15 cellular contexts compared by ENCODE assay signal in genomic region chr5:150301901-150302300, GRCh38. TPM values are rescaled to one million over a fixed set of nuclear protein-coding genes. Genes with fewer than 3 reads are reported as not detected.
A peak's percentile ranks its signal among the peaks of the same experiment; 100 is the strongest.
DNase-seq lines count a peak whose midpoint lies in the region; ATAC-seq, FAIRE-seq and TF ChIP-seq lines count a peak whose summit lies in the region.
"Had no signal": no experiment of that assay in that cellular context is flagged by ENCODE, and none has a peak within 500 bp of the region (broad histone marks: within the 10 kb centered on the region; RNA-seq: fewer than 3 reads in every experiment).

No MANE protein-coding gene starts in this region.

- ATAC-seq in A549 = no peak

- H3K9me3 ChIP-seq in A549 (no peaks in the 10 kb centered on the region), MG63 (no peaks in the 10 kb centered on the region), neural progenitor cell (ENCODE audit: low read depth) (no peaks in the 10 kb centered on the region)
- H3K9me3 ChIP-seq: BLaER1 had no signal

- peaks cover 67% of the 10 kb centered on the region for H3K4me1 Mint-ChIP-seq in neural progenitor cell

- H3K27ac ChIP-seq in A549 (peak overlapping the region; percentile 87 to 90), neural progenitor cell (no peak overlapping the region)
- H3K27ac ChIP-seq: BLaER1 had no signal

- intact Hi-C loops in posterior vena cava (cut with DNase I) = no loop called here

- H3K9me3 Mint-ChIP-seq in neural progenitor cell = no peaks in the 10 kb centered on the region

- no peak for TF ChIP-seq CTCF in A549 (IDR thresholded peaks at IDR 0.05)
- TF ChIP-seq CTCF in epithelial cell of proximal tubule (conservative IDR thresholded peaks at IDR 0.05; ENCODE audit: low read depth, low read length) = no peak
- no peak for TF ChIP-seq CTCF in neural progenitor cell (IDR thresholded peaks at IDR 0.05)

- H3K4me3 ChIP-seq in A549 (peak overlapping the region; percentile 58), MG63 (peak overlapping the region; percentile 26), epithelial cell of proximal tubule (ENCODE audit: low read depth, low read length) (peak overlapping the region; percentile 53), neural progenitor cell (peak overlapping the region; percentile 49)
- H3K4me3 ChIP-seq: BLaER1 had no signal

- H3K4me2 ChIP-seq in A549 (peak overlapping the region; percentile 97), neural progenitor cell (peak overlapping the region; percentile 74)
- H3K4me2 ChIP-seq: BLaER1 had no signal

- TF ChIP-seq EP300 in A549 (IDR thresholded peaks at IDR 0.05) = no peak

- peaks cover 10% of the 10 kb centered on the region for H3K36me3 ChIP-seq in MG63
- no peaks in the 10 kb centered on the region for H3K36me3 ChIP-seq in neural progenitor cell
- H3K36me3 ChIP-seq: BLaER1 had no signal

- TF ChIP-seq RAD21 in A549 (conservative IDR thresholded peaks at IDR 0.05 in 1 of 2, IDR thresholded peaks at IDR 0.05 in 1 of 2) = no peak

- FAIRE-seq in A549 (lab: Jason Lieb, UNC) = no peak
- FAIRE-seq: RCC 7860 had no signal

- no peaks in the 10 kb centered on the region for H4K20me1 ChIP-seq in neural progenitor cell (ENCODE audit: low read depth)
- H4K20me1 ChIP-seq: BLaER1 had no signal

- POLR2A ChIA-PET in A549 (lab: Yijun Ruan, JAX) = interaction anchor here (1.1 kb wide), 1 partner anchor 15 kb away, joined by 5 read pairs; no protein-coding TSS in a partner anchor

- H3K36me3 Mint-ChIP-seq in neural progenitor cell = no peaks in the 10 kb centered on the region

- peaks cover 66% of the 10 kb centered on the region for H3K4me1 ChIP-seq in A549
- H3K4me1 ChIP-seq in neural progenitor cell = peaks cover 51% of the 10 kb centered on the region
- H3K4me1 ChIP-seq: BLaER1 had no signal

- no peaks in the 10 kb centered on the region for H3K79me2 ChIP-seq in neural progenitor cell (ENCODE audit: low read depth)

- no peak for DNase-seq in A549 (ENCODE audit: low read depth in 1 of 2, low spot score in 1 of 2)
- DNase-seq in MG63 = peak; percentile 61
- DNase-seq in epithelial cell of proximal tubule (ENCODE audit: low read depth) = no peak
- DNase-seq in neural progenitor cell (ENCODE audit: low spot score) = peak; percentile 35
- DNase-seq in NCI-H446 treated with DMSO at 0.1 percent for 48 hours (lab: John Stamatoyannopoulos, UW) = no peak
- DNase-seq in NCI-H2171 treated with DMSO at 0.1 percent for 48 hours (lab: John Stamatoyannopoulos, UW) = no peak
- no peak for DNase-seq in NCI-H2227 treated with DMSO at 0.1 percent for 48 hours (lab: John Stamatoyannopoulos, UW)
- no peak for DNase-seq in posterior vena cava (ENCODE audit: low spot score)
- DNase-seq: activated CD4-positive, CD25-positive, alpha-beta regulatory T cell treated with anti-CD3 and anti-CD28 coated beads, Interleukin-2, amount 50 U/mL, for 72 hours; activated effector memory CD4-positive, alpha-beta T cell treated with anti-CD3 and anti-CD28 coated beads, Interleukin-2, amount 50 U/mL, for 16 hours; NCI-H187; stimulated activated CD8-positive, alpha-beta memory T cell treated with anti-CD3 and anti-CD28 coated beads, Interleukin-4, amount 100 ng/mL, for 48 hours had no signal

- WGBS in A549 (ENCODE audit: missing lambda C conversion rate) = 72% methylated on average over 21 of the region's 22 CpGs

- peaks cover 9% of the 10 kb centered on the region for H3K27me3 Mint-ChIP-seq in neural progenitor cell (ENCODE audit: insufficient read depth, low read depth)

- no peak overlapping the region for H3K27ac Mint-ChIP-seq in neural progenitor cell

- peaks cover 52% of the 10 kb centered on the region for H3F3A ChIP-seq in neural progenitor cell (ENCODE audit: low read depth)

- peak overlapping the region; percentile 95 for H2AFZ ChIP-seq in neural progenitor cell (replicated peaks)

- no peaks in the 10 kb centered on the region for H3K27me3 ChIP-seq in MG63
- H3K27me3 ChIP-seq in neural progenitor cell = peaks cover 7% of the 10 kb centered on the region

- CTCF ChIA-PET in A549 (lab: Yijun Ruan, JAX) = interaction anchor here (0.8 to 6.9 kb wide), 15 partner anchors 8 to 127 kb away, joined by 3 to 75 read pairs (median 5); no protein-coding TSS in a partner anchor

- TF ChIP-seq POLR2A in A549 (IDR thresholded peaks at IDR 0.05; ENCODE audit: low read length) = no peak

- H3K9ac ChIP-seq in neural progenitor cell = no peak overlapping the region
- H3K9ac ChIP-seq: BLaER1 had no signal

- peak overlapping the region; percentile 73 for H3K4me3 Mint-ChIP-seq in neural progenitor cell

TF ChIP-seq in A549, 52 proteins besides CTCF, POLR2A, EP300 and RAD21:
- no peak for TF ChIP-seq ESRRA (IDR thresholded peaks at IDR 0.05; ENCODE audit: borderline replicate concordance, low read length)
- TF ChIP-seq CHD4 (IDR thresholded peaks at IDR 0.05; ENCODE audit: borderline replicate concordance) = no peak
- TF ChIP-seq BCL3 (IDR thresholded peaks at IDR 0.05) = no peak
- TF ChIP-seq SMC3 (IDR thresholded peaks at IDR 0.05) = no peak
- no peak for TF ChIP-seq HMGXB4 (CRISPR knock-in tag; IDR thresholded peaks at IDR 0.05; ENCODE audit: borderline replicate concordance)
- no peak for TF ChIP-seq HDAC2 (IDR thresholded peaks at IDR 0.05)
- TF ChIP-seq HOXB13 (CRISPR knock-in tag; IDR thresholded peaks at IDR 0.05; ENCODE audit: low read depth) = no peak
TF ChIP-seq in A549: peak in this region for 0.

RNA-seq across cellular contexts. Expression of gene ARSI, which starts 0.8 kb away (rescaled TPM):
- 2.9 and 3.2 TPM in 2 replicates for polyA plus RNA-seq in A549 (2011; rRNA removed)
- 10.5 and 13.8 TPM in 2 replicates for polyA plus RNA-seq in A549 (2012; cell fraction: cytosol; rRNA removed)
- 24.0 and 29.6 TPM in 2 replicates for polyA plus RNA-seq in A549 (2012; cell fraction: nucleus; rRNA removed)
- 17.4 to 24.1 TPM (median 22.0 TPM) in 3 replicates for polyA plus RNA-seq in A549 (2017; fragmentation: RNase III; extraction: RNeasy Plus Mini Kit Qiagen cat#74134 plus additional on column Dnase treatment)
- polyA minus RNA-seq in A549 (2011; rRNA and poly(A)+ RNA removed) = 3.4 and 5.7 TPM in 2 replicates
- 38.8 and 45.4 TPM in 2 replicates for total RNA-seq in MG63 (2014; rRNA removed; shearing (Covaris generic); ENCODE audit: low replicate concordance)
- 2.3 and 5.7 TPM in 2 replicates for total RNA-seq in epithelial cell of proximal tubule
- 4.2 and 13.1 TPM in 2 replicates for total RNA-seq in neural progenitor cell (ENCODE audit: low replicate concordance)
- total RNA-seq in posterior vena cava = 1 to 10 TPM; 1.3 to 1.9 TPM

RNA-seq across cellular contexts. Expression of gene CAMK2A, which starts 12.3 kb away (rescaled TPM):
- polyA plus RNA-seq in A549 (2011; rRNA removed) (0.09 and 0.19 TPM in 2 replicates), A549 (2017; fragmentation: RNase III; extraction: RNeasy Plus Mini Kit Qiagen cat#74134 plus additional on column Dnase treatment) (0.67 to 1.6 TPM (median 0.93 TPM) in 3 replicates)
- polyA plus RNA-seq in A549 (2012; cell fraction: cytosol; rRNA removed) = 0.07 and 0.14 TPM in 2 replicates
- polyA plus RNA-seq in A549 (2012; cell fraction: nucleus; rRNA removed) = 1.2 and 1.9 TPM in 2 replicates
- polyA minus RNA-seq in A549 (2011; rRNA and poly(A)+ RNA removed) = 0.45 and 0.54 TPM in 2 replicates
- total RNA-seq in MG63 (2014; rRNA removed; shearing (Covaris generic); ENCODE audit: low replicate concordance) = 0.56 TPM in 1 of 2 replicates, not detected in the other
- total RNA-seq in epithelial cell of proximal tubule (not detected in 2 replicates), neural progenitor cell (ENCODE audit: low replicate concordance) (0.09 and 0.28 TPM in 2 replicates), posterior vena cava (under 1 TPM; 0.23 to 0.29 TPM)
- total RNA-seq: dermis microvascular lymphatic vessel endothelial cell had no signal

RNA-seq across cellular contexts. Expression of gene TCOF1, which starts 55.6 kb away (rescaled TPM):
- 17.5 and 20.9 TPM in 2 replicates for polyA plus RNA-seq in A549 (2011; rRNA removed)
- 45.2 and 47.7 TPM in 2 replicates for polyA plus RNA-seq in A549 (2012; cell fraction: cytosol; rRNA removed)
- 94.3 and 116 TPM in 2 replicates for polyA plus RNA-seq in A549 (2012; cell fraction: nucleus; rRNA removed)
- 44.2 to 50.7 TPM (median 47.1 TPM) in 3 replicates for polyA plus RNA-seq in A549 (2017; fragmentation: RNase III; extraction: RNeasy Plus Mini Kit Qiagen cat#74134 plus additional on column Dnase treatment)
- polyA minus RNA-seq in A549 (2011; rRNA and poly(A)+ RNA removed) = 24.9 and 30.8 TPM in 2 replicates
- total RNA-seq in MG63 (2014; rRNA removed; shearing (Covaris generic); ENCODE audit: low replicate concordance) = 76.0 and 118 TPM in 2 replicates
- 44.3 and 79.9 TPM in 2 replicates for total RNA-seq in epithelial cell of proximal tubule
- 37.9 and 79.8 TPM in 2 replicates for total RNA-seq in neural progenitor cell (ENCODE audit: low replicate concordance)
- total RNA-seq in posterior vena cava = 10 to 100 TPM; 19.2 to 24.4 TPM

Comparison
In these comparisons a context has a peak if more than half of its experiments do, and no peak if none do; other contexts are left out.
1. DNase-seq: peak in MG63 (single experiment) and neural progenitor cell (single experiment); none in A549 (0 of 2), epithelial cell of proximal tubule (single experiment), NCI-H446 treated with DMSO at 0.1 percent for 48 hours (single experiment), NCI-H2171 treated with DMSO at 0.1 percent for 48 hours (single experiment), NCI-H2227 treated with DMSO at 0.1 percent for 48 hours (single experiment) and posterior vena cava (single experiment).
2. Peak in every context shown above with its lines, with median percentiles within 50 percentile points of each other: H3K4me3 ChIP-seq.